In genomic region chr1:39044762-39045161, GRCh38 we compare ENCODE assay signal across 1 cellular context.
TF ChIP-seq lines count a peak whose summit lies in the region.

No MANE protein-coding gene starts in this region.

TF ChIP-seq in HCT116, 20 proteins besides CTCF, POLR2A, EP300 and RAD21 (continued from another document):
- TF ChIP-seq SIN3A (IDR thresholded peaks at IDR 0.05; ENCODE audit: low read depth): no peak
